Comparison of ENCODE assay signal across 19 cellular contexts in genomic region chr9:22043928-22044327, GRCh38. TPM values are rescaled to one million over a fixed set of nuclear protein-coding genes. Genes with fewer than 3 reads are reported as not detected.
DNase-seq lines count a peak whose midpoint lies in the region; ATAC-seq, FAIRE-seq and TF ChIP-seq lines count a peak whose summit lies in the region.
"Had no signal": no experiment of that assay in that cellular context is flagged by ENCODE, and none has a peak within 500 bp of the region (broad histone marks: within the 10 kb centered on the region; RNA-seq: fewer than 3 reads in every experiment).

No MANE protein-coding gene starts in this region.

- H3K4me3 ChIP-seq in Karpas-422 (ENCODE audit: low read length) = no peak overlapping the region
- no peak overlapping the region for H3K4me3 ChIP-seq in RWPE2 (ENCODE audit: severe bottlenecking)
- no peak overlapping the region for H3K4me3 ChIP-seq in H1 (ENCODE audit: extremely low read depth in 1 of 4, insufficient read depth in 2 of 4, low read depth in 3 of 4, low read length in 4 of 4)
- no peak overlapping the region for H3K4me3 ChIP-seq in smooth muscle cell
- H3K4me3 ChIP-seq: K562 had no signal

- no peak overlapping the region for H2AFZ ChIP-seq in Karpas-422 (ENCODE audit: low read length)
- no peak overlapping the region for H2AFZ ChIP-seq in H1 (ENCODE audit: low read length)
- H2AFZ ChIP-seq in smooth muscle cell (ENCODE audit: low read depth) = no peak overlapping the region

- H3K56ac ChIP-seq in H1 (replicated peaks; ENCODE audit: insufficient read length, low read depth, low read length) = no peak overlapping the region

- no peak overlapping the region for H3K23ac ChIP-seq in H1 (ENCODE audit: insufficient read length)

- H3K36me3 ChIP-seq in Karpas-422 (ENCODE audit: insufficient read depth, low read length) = no peaks in the 10 kb centered on the region
- H3K36me3 ChIP-seq in RWPE2 (ENCODE audit: low read depth) = no peaks in the 10 kb centered on the region
- no peaks in the 10 kb centered on the region for H3K36me3 ChIP-seq in H1 (ENCODE audit: control insufficient read depth in 2 of 4, insufficient read depth in 4 of 4, low read length in 3 of 4)
- no peaks in the 10 kb centered on the region for H3K36me3 ChIP-seq in smooth muscle cell (ENCODE audit: low read depth)

- no peak overlapping the region for H3K27ac Mint-ChIP-seq in activated T-helper 1 cell treated with anti-CD3 and anti-CD28 coated beads, Interleukin-12 subunit alpha, Interleukin-12 subunit beta, Interleukin-2, Interleukin-4 antibody, amounts not matched to agents 30 ng/mL and 10 ng/mL and 1 ng/mL, durations not matched to agents 14 hours and 24 hours and 36 hours
- H3K27ac Mint-ChIP-seq: CD4-positive, alpha-beta T cell; H9 had no signal

- no peaks in the 10 kb centered on the region for H3K23me2 ChIP-seq in H1 (ENCODE audit: low read depth, low read length)

- H2BK120ac ChIP-seq in H1 (replicated peaks; ENCODE audit: low read depth, low read length) = no peak overlapping the region

- CTCF ChIA-PET in H1 (lab: Charles Lee; ENCODE audit: partially characterized antibody) = interaction anchor here (1.0 to 1.1 kb wide), 2 partner anchors 9 to 200 kb away, joined by 3 read pairs; no protein-coding TSS in a partner anchor

- H3K9me3 ChIP-seq in Karpas-422 (ENCODE audit: low read length) (no peaks in the 10 kb centered on the region), RWPE2 (ENCODE audit: severe bottlenecking) (no peaks in the 10 kb centered on the region), H1 (ENCODE audit: insufficient read depth in 2 of 2, low read depth in 1 of 2, low read length in 1 of 2) (no peaks in the 10 kb centered on the region), smooth muscle cell (replicated peaks; ENCODE audit: low read depth) (no peaks in the 10 kb centered on the region)
- H3K9me3 ChIP-seq: Caco-2 had no signal

- DNase-seq in Karpas-422 (no peak), RWPE2 (ENCODE audit: low spot score) (no peak), H1 (ENCODE audit: low read depth in 1 of 2, low spot score in 2 of 2) (no peak), smooth muscle cell (lab: John Stamatoyannopoulos, UW; ENCODE audit: unreplicated experiment) (no peak)
- no peak for DNase-seq in activated T-helper 1 cell treated with anti-CD3 and anti-CD28 coated beads, Interleukin-12 subunit alpha, Interleukin-12 subunit beta, Interleukin-2, Interleukin-4 antibody, amounts not matched to agents 30 ng/mL and 10 ng/mL and 1 ng/mL, durations not matched to agents 14 hours and 24 hours and 36 hours (ENCODE audit: low spot score)
- DNase-seq: AML-193; Caco-2; CD4-positive, alpha-beta T cell; GOT3; H9 had no signal

- no peak for TF ChIP-seq POLR2A in H1 (IDR thresholded peaks at IDR 0.05; ENCODE audit: control extremely low read depth in 1 of 2, low read depth in 2 of 2, low read length in 2 of 2)

- H3K4me3 Mint-ChIP-seq in activated T-helper 1 cell treated with anti-CD3 and anti-CD28 coated beads, Interleukin-12 subunit alpha, Interleukin-12 subunit beta, Interleukin-2, Interleukin-4 antibody, amounts not matched to agents 30 ng/mL and 10 ng/mL and 1 ng/mL, durations not matched to agents 14 hours and 24 hours and 36 hours = no peak overlapping the region
- H3K4me3 Mint-ChIP-seq: CD4-positive, alpha-beta T cell; H9 had no signal

- 60% methylated on average over 3 of the region's 3 CpGs; no CpG with 5 or more reads in 1 of the 2 experiments for WGBS in H1 (ENCODE audit: extremely low coverage in 1 of 2, insufficient coverage in 1 of 2, insufficient read length in 1 of 2, insufficient replicate concordance in 2 of 2, low coverage in 1 of 2, low lambda C conversion rate in 2 of 2, missing lambda C conversion rate in 1 of 2), 2 experiments
- WGBS in smooth muscle cell (ENCODE audit: low lambda C conversion rate) = 61% methylated on average over 3 of the region's 3 CpGs

- no peak for FAIRE-seq in H1 (lab: Jason Lieb, UNC)
- FAIRE-seq: A204.1, D721Med, G401.6, GM12891, GM19239, K562 had no signal

- H3K9ac ChIP-seq in Karpas-422 (ENCODE audit: low read length) = no peak overlapping the region
- no peak overlapping the region for H3K9ac ChIP-seq in H1 (replicated peaks in 1 of 4; ENCODE audit: extremely low read depth in 1 of 4, low read depth in 3 of 4, low read length in 3 of 4)
- H3K9ac ChIP-seq in smooth muscle cell (ENCODE audit: low read depth) = no peak overlapping the region

- TF ChIP-seq RAD21 in H1 (IDR thresholded peaks at IDR 0.05 in 1 of 2, conservative IDR thresholded peaks at IDR 0.05 in 1 of 2; ENCODE audit: low read depth in 2 of 2, low read length in 2 of 2) = no peak

- no peak overlapping the region for H2AK5ac ChIP-seq in H1 (ENCODE audit: low read depth, low read length)

- TF ChIP-seq EP300 in H1 (IDR thresholded peaks at IDR 0.05; ENCODE audit: borderline replicate concordance in 1 of 2, low read depth in 2 of 2, low read length in 2 of 2) = no peak

- H3K4ac ChIP-seq in H1 (replicated peaks; ENCODE audit: insufficient read length, low read depth, low read length) = no peak overlapping the region

- H4K20me1 ChIP-seq in Karpas-422 (ENCODE audit: insufficient read depth, low read depth, low read length) (no peaks in the 10 kb centered on the region), H1 (replicated peaks in 1 of 2; ENCODE audit: control insufficient read depth in 1 of 2, insufficient read depth in 2 of 2, low read length in 2 of 2) (no peaks in the 10 kb centered on the region), smooth muscle cell (ENCODE audit: low read depth) (no peaks in the 10 kb centered on the region)

- peaks cover 56% of the 10 kb centered on the region for H3K27me3 Mint-ChIP-seq in activated T-helper 1 cell treated with anti-CD3 and anti-CD28 coated beads, Interleukin-12 subunit alpha, Interleukin-12 subunit beta, Interleukin-2, Interleukin-4 antibody, amounts not matched to agents 30 ng/mL and 10 ng/mL and 1 ng/mL, durations not matched to agents 14 hours and 24 hours and 36 hours (ENCODE audit: insufficient read depth)

- no peak overlapping the region for H2BK15ac ChIP-seq in H1 (ENCODE audit: low read length)

- H3K4me2 ChIP-seq in Karpas-422 (ENCODE audit: low read depth, low read length, poor library complexity, severe bottlenecking) = peak overlapping the region; percentile 31
- no peak overlapping the region for H3K4me2 ChIP-seq in H1 (ENCODE audit: insufficient read depth in 1 of 2, low read depth in 2 of 2, low read length in 2 of 2)
- peak overlapping the region; percentile 7 for H3K4me2 ChIP-seq in smooth muscle cell

- H3K4me1 ChIP-seq in Karpas-422 (ENCODE audit: low read length) (peaks cover 20% of the 10 kb centered on the region), RWPE2 (ENCODE audit: insufficient read depth, poor library complexity, severe bottlenecking) (peaks cover 55% of the 10 kb centered on the region), H1 (replicated peaks in 1 of 4; ENCODE audit: control insufficient read depth in 3 of 4, insufficient read depth in 4 of 4, low read length in 3 of 4) (peaks cover 0 to 4% (median 0%) of the 10 kb centered on the region in 4 experiments; a peak in 1 of 7 replicates), smooth muscle cell (ENCODE audit: low read depth) (peaks cover 6% of the 10 kb centered on the region)

- H3K14ac ChIP-seq in H1 (ENCODE audit: insufficient read length) = no peak overlapping the region

- ATAC-seq in RWPE2 (ENCODE audit: low read depth) (no peak), GM19395 (IDR thresholded peaks at IDR 0.05; ENCODE audit: unreplicated experiment) (no peak), HG03565 (IDR thresholded peaks at IDR 0.05; ENCODE audit: unreplicated experiment) (no peak)
- ATAC-seq: K562 had no signal

- no peak overlapping the region for H4K8ac ChIP-seq in H1 (ENCODE audit: extremely low read depth, insufficient read depth, low read length)

- H3K79me1 ChIP-seq in H1 (ENCODE audit: low read depth, low read length) = no peaks in the 10 kb centered on the region

- no peak overlapping the region for H3K18ac ChIP-seq in H1 (ENCODE audit: extremely low read depth, low read length)

- no peak overlapping the region for H4K5ac ChIP-seq in H1 (ENCODE audit: insufficient read length, low read depth, low read length)

- peaks cover 4% of the 10 kb centered on the region for H3K36me3 Mint-ChIP-seq in activated T-helper 1 cell treated with anti-CD3 and anti-CD28 coated beads, Interleukin-12 subunit alpha, Interleukin-12 subunit beta, Interleukin-2, Interleukin-4 antibody, amounts not matched to agents 30 ng/mL and 10 ng/mL and 1 ng/mL, durations not matched to agents 14 hours and 24 hours and 36 hours (ENCODE audit: low read depth)

- H3K27ac ChIP-seq in Karpas-422 (ENCODE audit: low read length) (no peak overlapping the region), RWPE2 (ENCODE audit: poor library complexity, severe bottlenecking) (peak overlapping the region; percentile 36), H1 (ENCODE audit: low read depth, low read length) (no peak overlapping the region), smooth muscle cell (ENCODE audit: low read depth) (peak overlapping the region; percentile 53)
- H3K27ac ChIP-seq: C4-2B had no signal

- H3K27me3 ChIP-seq in Karpas-422 (ENCODE audit: low read length) (no peaks in the 10 kb centered on the region), RWPE2 (ENCODE audit: insufficient read depth, poor library complexity, severe bottlenecking) (no peaks in the 10 kb centered on the region), H1 (replicated peaks in 1 of 4; ENCODE audit: control insufficient read depth in 3 of 4, extremely low read depth in 1 of 4, insufficient read depth in 3 of 4, low read length in 3 of 4) (no peaks in the 10 kb centered on the region), smooth muscle cell (ENCODE audit: low read depth) (no peaks in the 10 kb centered on the region)

- POLR2A ChIA-PET in H1 (lab: Charles Lee; ENCODE audit: partially characterized antibody) = no interaction called here

- H2BK5ac ChIP-seq in H1 (ENCODE audit: low read depth, low read length) = no peak overlapping the region

- H2BK12ac ChIP-seq in H1 (ENCODE audit: low read depth, low read length) = no peak overlapping the region

- no peaks in the 10 kb centered on the region for H3K9me3 Mint-ChIP-seq in activated T-helper 1 cell treated with anti-CD3 and anti-CD28 coated beads, Interleukin-12 subunit alpha, Interleukin-12 subunit beta, Interleukin-2, Interleukin-4 antibody, amounts not matched to agents 30 ng/mL and 10 ng/mL and 1 ng/mL, durations not matched to agents 14 hours and 24 hours and 36 hours
- H3K9me3 Mint-ChIP-seq: CD4-positive, alpha-beta T cell; H9 had no signal

- TF ChIP-seq CTCF in RWPE2 (IDR thresholded peaks at IDR 0.05; ENCODE audit: poor library complexity, severe bottlenecking) (no peak), H1 (IDR thresholded peaks at IDR 0.05; ENCODE audit: control extremely low read depth in 1 of 3, insufficient read depth in 1 of 3, low read depth in 1 of 3, low read length in 3 of 3) (no peak), smooth muscle cell (IDR thresholded peaks at IDR 0.05; ENCODE audit: borderline replicate concordance, insufficient read depth, poor library complexity, severe bottlenecking) (no peak)

- intact Hi-C loops in activated T-helper 1 cell treated with anti-CD3 and anti-CD28 coated beads, Interleukin-12 subunit alpha, Interleukin-12 subunit beta, Interleukin-2, Interleukin-4 antibody, amounts not matched to agents 30 ng/mL and 10 ng/mL and 1 ng/mL, durations not matched to agents 14 hours and 24 hours and 36 hours (cut with micrococcal nuclease) = loop anchor here (5.0 kb wide), 1 partner anchor 33 kb away; no protein-coding TSS in a partner anchor

- H2BK20ac ChIP-seq in H1 (ENCODE audit: low read length) = no peak overlapping the region

- peaks cover 36% of the 10 kb centered on the region for H3K4me1 Mint-ChIP-seq in activated T-helper 1 cell treated with anti-CD3 and anti-CD28 coated beads, Interleukin-12 subunit alpha, Interleukin-12 subunit beta, Interleukin-2, Interleukin-4 antibody, amounts not matched to agents 30 ng/mL and 10 ng/mL and 1 ng/mL, durations not matched to agents 14 hours and 24 hours and 36 hours (ENCODE audit: low read depth)

- H3F3A ChIP-seq in smooth muscle cell (ENCODE audit: low read depth) = peaks cover 7% of the 10 kb centered on the region

- H3K79me2 ChIP-seq in Karpas-422 (ENCODE audit: low read length) = no peaks in the 10 kb centered on the region
- H3K79me2 ChIP-seq in H1 (ENCODE audit: control insufficient read depth in 1 of 2, insufficient read depth in 2 of 2, low read length in 2 of 2) = no peaks in the 10 kb centered on the region
- no peaks in the 10 kb centered on the region for H3K79me2 ChIP-seq in smooth muscle cell (ENCODE audit: low read depth)

- no peaks in the 10 kb centered on the region for H3K9me2 ChIP-seq in Karpas-422 (replicated peaks; ENCODE audit: insufficient read depth, low read length)

- H4K91ac ChIP-seq in H1 (replicated peaks; ENCODE audit: insufficient read length, low read length) = no peak overlapping the region

RNA-seq across cellular contexts. Expression of gene CDKN2B, which starts 34.8 kb away (rescaled TPM):
- total RNA-seq in Karpas-422 (2014; rRNA removed; shearing (Covaris generic); ENCODE audit: low replicate concordance) = 2.0 and 4.3 TPM in 2 replicates
- 0.31 and 0.88 TPM in 2 replicates for total RNA-seq in H1 (2021; fragmentation: NEBNext Ultra II Directional; extraction: Animal tissue kit (Norgen Biotek cat#: 25700))
- 0.11 and 0.20 TPM in 2 replicates for polyA plus RNA-seq in H1 (2011; rRNA removed)
- 0.06 TPM for polyA plus RNA-seq in H1 (2011; cell fraction: cytosol; rRNA removed)
- polyA plus RNA-seq in H1 (2011; cell fraction: nucleus; rRNA removed) = 0.07 TPM
- polyA plus RNA-seq in H1 (2012, experiment 1 of 2) = 0.10 to 0.80 TPM (median 0.17 TPM) in 4 replicates
- polyA plus RNA-seq in H1 (2012, experiment 2 of 2) = not detected
- polyA plus RNA-seq in H1 (2013, experiment 1 of 2) = 0.10 TPM
- polyA plus RNA-seq in H1 (2013, experiment 2 of 2) = 0.15 TPM
- not detected in 2 replicates for polyA minus RNA-seq in H1 (2011; rRNA and poly(A)+ RNA removed)
- polyA minus RNA-seq in H1 (2011; cell fraction: cytosol; rRNA and poly(A)+ RNA removed) = not detected
- polyA minus RNA-seq in H1 (2011; cell fraction: nucleus; rRNA and poly(A)+ RNA removed) = 2.1 TPM
- 184 and 192 TPM in 2 replicates for total RNA-seq in smooth muscle cell
- polyA plus RNA-seq in smooth muscle cell = 116 and 157 TPM in 2 replicates
- total RNA-seq in activated T-helper 1 cell treated with anti-CD3 and anti-CD28 coated beads, Interleukin-12 subunit alpha, Interleukin-12 subunit beta, Interleukin-2, Interleukin-4 antibody, amounts not matched to agents 30 ng/mL and 10 ng/mL and 1 ng/mL, durations not matched to agents 14 hours and 24 hours and 36 hours = 0.73 and 0.76 TPM in 2 replicates
- total RNA-seq: CD4-positive, alpha-beta T cell; K562 had no signal
- polyA plus RNA-seq: K562 had no signal

RNA-seq across cellular contexts. Expression of gene CDKN2B-AS1, which starts 49.3 kb away (rescaled TPM):
- 14.5 and 35.3 TPM in 2 replicates for total RNA-seq in Karpas-422 (2014; rRNA removed; shearing (Covaris generic); ENCODE audit: low replicate concordance)
- not detected in 2 replicates for total RNA-seq in H1 (2021; fragmentation: NEBNext Ultra II Directional; extraction: Animal tissue kit (Norgen Biotek cat#: 25700))
- polyA plus RNA-seq in H1 (2011; rRNA removed) = not detected in 2 replicates
- polyA plus RNA-seq in H1 (2011; cell fraction: cytosol; rRNA removed) = not detected
- polyA plus RNA-seq in H1 (2011; cell fraction: nucleus; rRNA removed) = not detected
- polyA plus RNA-seq in H1 (2012, experiment 1 of 2) = not detected in 4 replicates
- not detected for polyA plus RNA-seq in H1 (2012, experiment 2 of 2)
- not detected for polyA plus RNA-seq in H1 (2013, experiment 1 of 2)
- polyA plus RNA-seq in H1 (2013, experiment 2 of 2) = not detected
- not detected in 2 replicates for polyA minus RNA-seq in H1 (2011; rRNA and poly(A)+ RNA removed)
- not detected for polyA minus RNA-seq in H1 (2011; cell fraction: cytosol; rRNA and poly(A)+ RNA removed)
- polyA minus RNA-seq in H1 (2011; cell fraction: nucleus; rRNA and poly(A)+ RNA removed) = not detected
- total RNA-seq in smooth muscle cell = 23.7 and 38.5 TPM in 2 replicates
- 31.7 and 32.7 TPM in 2 replicates for polyA plus RNA-seq in smooth muscle cell
- total RNA-seq in activated T-helper 1 cell treated with anti-CD3 and anti-CD28 coated beads, Interleukin-12 subunit alpha, Interleukin-12 subunit beta, Interleukin-2, Interleukin-4 antibody, amounts not matched to agents 30 ng/mL and 10 ng/mL and 1 ng/mL, durations not matched to agents 14 hours and 24 hours and 36 hours = 1.2 and 1.4 TPM in 2 replicates
- total RNA-seq: H9, K562 had no signal
- polyA plus RNA-seq: K562 had no signal

RNA-seq across cellular contexts. Expression of gene CDKN2A, which starts 49.7 kb away (rescaled TPM):
- 88.7 and 254 TPM in 2 replicates for total RNA-seq in Karpas-422 (2014; rRNA removed; shearing (Covaris generic); ENCODE audit: low replicate concordance)
- 0.69 and 0.73 TPM in 2 replicates for total RNA-seq in H1 (2021; fragmentation: NEBNext Ultra II Directional; extraction: Animal tissue kit (Norgen Biotek cat#: 25700))
- polyA plus RNA-seq in H1 (2011; rRNA removed) = 0.51 and 0.91 TPM in 2 replicates
- polyA plus RNA-seq in H1 (2011; cell fraction: cytosol; rRNA removed) = 0.52 TPM
- 0.50 TPM for polyA plus RNA-seq in H1 (2011; cell fraction: nucleus; rRNA removed)
- polyA plus RNA-seq in H1 (2012, experiment 1 of 2) = 0.21 to 0.46 TPM (median 0.37 TPM) in 3 of 4 replicates, not detected in the other
- polyA plus RNA-seq in H1 (2012, experiment 2 of 2) = 0.56 TPM
- polyA plus RNA-seq in H1 (2013, experiment 1 of 2) = 0.85 TPM
- 0.77 TPM for polyA plus RNA-seq in H1 (2013, experiment 2 of 2)
- polyA minus RNA-seq in H1 (2011; rRNA and poly(A)+ RNA removed) = not detected in 2 replicates
- 1.1 TPM for polyA minus RNA-seq in H1 (2011; cell fraction: cytosol; rRNA and poly(A)+ RNA removed)
- polyA minus RNA-seq in H1 (2011; cell fraction: nucleus; rRNA and poly(A)+ RNA removed) = 3.7 TPM
- total RNA-seq in smooth muscle cell = 66.3 and 69.4 TPM in 2 replicates
- 77.5 and 146 TPM in 2 replicates for polyA plus RNA-seq in smooth muscle cell
- total RNA-seq in activated T-helper 1 cell treated with anti-CD3 and anti-CD28 coated beads, Interleukin-12 subunit alpha, Interleukin-12 subunit beta, Interleukin-2, Interleukin-4 antibody, amounts not matched to agents 30 ng/mL and 10 ng/mL and 1 ng/mL, durations not matched to agents 14 hours and 24 hours and 36 hours = 5.0 and 5.4 TPM in 2 replicates
- total RNA-seq: K562 had no signal
- polyA plus RNA-seq: K562 had no signal

Comparison
In these comparisons a context has a peak if more than half of its experiments do, and no peak if none do; other contexts are left out.
1. H3K27ac ChIP-seq: peak in RWPE2 (single experiment) and smooth muscle cell (single experiment); none in Karpas-422 (single experiment) and H1 (single experiment).
2. H3K4me2 ChIP-seq: peak in Karpas-422 (single experiment) and smooth muscle cell (single experiment); none in H1 (0 of 2).
3. RNA of gene CDKN2B, which starts 34.8 kb away (total RNA-seq): 184 to 192 TPM in smooth muscle cell; 2.0 to 4.3 TPM in Karpas-422, 0.31 to 0.88 TPM in H1 and 0.73 to 0.76 TPM in activated T-helper 1 cell treated with anti-CD3 and anti-CD28 coated beads, Interleukin-12 subunit alpha, Interleukin-12 subunit beta, Interleukin-2, Interleukin-4 antibody, amounts not matched to agents 30 ng/mL and 10 ng/mL and 1 ng/mL, durations not matched to agents 14 hours and 24 hours and 36 hours; every median in the first group is over 10 times any median in the second.
4. RNA of gene CDKN2A, which starts 49.7 kb away (total RNA-seq): 88.7 to 254 TPM in Karpas-422 and 66.3 to 69.4 TPM in smooth muscle cell; 5.0 to 5.4 TPM in activated T-helper 1 cell treated with anti-CD3 and anti-CD28 coated beads, Interleukin-12 subunit alpha, Interleukin-12 subunit beta, Interleukin-2, Interleukin-4 antibody, amounts not matched to agents 30 ng/mL and 10 ng/mL and 1 ng/mL, durations not matched to agents 14 hours and 24 hours and 36 hours and 0.69 to 0.73 TPM in H1; every median in the first group is over 10 times any median in the second.